ENCODE assay signal across 8 cellular contexts in the genomic region with DNA sequence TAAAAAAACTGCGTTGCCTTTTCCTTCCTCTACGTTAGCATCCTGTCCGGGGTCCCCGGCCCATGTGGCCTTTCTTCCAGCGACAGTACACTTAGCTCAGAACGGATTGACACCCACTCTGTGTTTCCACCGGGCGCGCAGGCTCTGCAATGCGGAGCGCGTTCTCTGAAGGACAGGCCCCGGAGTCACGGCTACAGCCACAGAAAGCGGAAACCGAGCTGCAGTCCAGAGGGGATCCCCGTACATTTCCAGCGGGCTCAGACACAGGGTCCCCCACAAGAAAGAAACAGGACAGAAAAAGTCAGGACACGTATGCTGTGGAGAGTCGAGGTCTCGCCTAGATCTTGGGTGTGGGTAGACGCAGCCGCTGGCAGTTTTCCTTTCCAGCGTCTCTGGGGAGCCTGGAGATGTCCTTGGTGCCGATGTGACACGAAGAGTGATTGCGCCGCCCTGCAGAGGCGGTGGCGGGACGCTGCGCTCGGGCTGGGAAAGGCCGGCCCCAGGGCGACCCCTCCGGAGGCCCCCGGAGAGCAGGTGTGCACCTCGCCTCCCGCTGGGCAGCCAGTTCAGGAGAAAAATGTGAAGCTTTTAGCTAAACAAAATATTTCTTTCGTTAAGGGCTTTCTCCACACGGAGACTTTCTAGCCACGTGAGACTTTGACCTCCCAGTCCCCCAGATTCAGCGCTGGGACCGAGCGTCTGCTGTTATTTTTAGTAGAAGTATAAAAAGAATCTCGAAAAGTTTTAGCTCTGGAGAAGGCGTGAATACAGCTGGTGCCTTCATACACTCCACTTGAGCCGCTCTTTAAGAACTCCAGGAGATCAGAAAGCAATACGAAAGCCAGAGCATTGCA. TPM values are rescaled to one million over a fixed set of nuclear protein-coding genes. Genes with fewer than 3 reads are reported as not detected.
DNase-seq lines count a peak whose midpoint lies in the region; ATAC-seq, FAIRE-seq and TF ChIP-seq lines count a peak whose summit lies in the region.

No MANE protein-coding gene starts in this region.

- no peaks in the 10 kb centered on the region for H3K9me1 ChIP-seq in keratinocyte (ENCODE audit: control insufficient read depth, extremely low read depth, insufficient read depth, low read length)

- POLR2A ChIA-PET in GM12878 (lab: Charles Lee) = interaction anchor here (1.0 to 4.4 kb wide), 9 partner anchors 9 to 55 kb away, joined by 3 to 32 read pairs (median 5); no protein-coding TSS in a partner anchor

- dilution Hi-C loops in keratinocyte (cut with MboI; ENCODE audit: extremely low pct_ligation_motif_present, low sequenced_read_pairs) = no loop called here

- H3K27me3 ChIP-seq in BLaER1 = peaks cover 49% of the 10 kb centered on the region
- H3K27me3 ChIP-seq in GM12878 (replicated peaks in 1 of 2; ENCODE audit: control insufficient read depth in 2 of 2, insufficient read depth in 2 of 2, low read length in 1 of 2) = no peaks in the 10 kb centered on the region
- H3K27me3 ChIP-seq in keratinocyte (ENCODE audit: control insufficient read depth, extremely low read depth, insufficient read depth, low read length) = peaks cover 4% of the 10 kb centered on the region

- peaks cover 90% of the 10 kb centered on the region for H3K4me1 ChIP-seq in BLaER1
- peaks cover 21% of the 10 kb centered on the region for H3K4me1 ChIP-seq in GM12878 (ENCODE audit: control insufficient read depth, insufficient read depth, low read length)
- peaks cover 30% of the 10 kb centered on the region for H3K4me1 ChIP-seq in keratinocyte (ENCODE audit: control insufficient read depth, extremely low read depth, insufficient read depth, low read length)

- TF ChIP-seq EP300 in GM12878 (IDR thresholded peaks at IDR 0.05; ENCODE audit: borderline replicate concordance in 1 of 2, control insufficient read depth in 1 of 2, low read depth in 2 of 2, low read length in 2 of 2) = no peak

- no peaks in the 10 kb centered on the region for H3K9me3 ChIP-seq in BLaER1
- H3K9me3 ChIP-seq in GM12878 (replicated peaks; ENCODE audit: control insufficient read depth, insufficient read depth, low read length) = no peaks in the 10 kb centered on the region
- no peaks in the 10 kb centered on the region for H3K9me3 ChIP-seq in keratinocyte (ENCODE audit: control insufficient read depth, low read depth, low read length)

- DNase-seq in NCI-H69 (lab: John Stamatoyannopoulos, UW) = peak; percentile 35
- DNase-seq in GM12878 (ENCODE audit: low read depth, low spot score) = no peak
- DNase-seq in keratinocyte (ENCODE audit: low read depth, low spot score) = no peak
- peak; percentile 12 to 37 for DNase-seq in stimulated activated CD4-positive, alpha-beta T cell treated with anti-CD3 and anti-CD28 coated beads, Interleukin-2, amount 100 ng/mL, for 48 hours
- DNase-seq in SIG-M5 (lab: John Stamatoyannopoulos, UW) = no peak
- DNase-seq in effector CD8-positive, alpha-beta T cell (lab: John Stamatoyannopoulos, UW) = no peak

- H4K20me1 ChIP-seq in BLaER1 = no peaks in the 10 kb centered on the region; the same call in 1 of the 2 replicates
- no peaks in the 10 kb centered on the region for H4K20me1 ChIP-seq in GM12878 (ENCODE audit: control insufficient read depth, insufficient read depth)
- H4K20me1 ChIP-seq in keratinocyte (ENCODE audit: control insufficient read depth, extremely low read depth, insufficient read depth, low read length) = no peaks in the 10 kb centered on the region

- peak; percentile 29; the same call in 1 of the 2 replicates for TF ChIP-seq RAD21 in GM12878 (IDR thresholded peaks at IDR 0.05; ENCODE audit: insufficient read depth, low read depth, low read length)

- H3K79me2 ChIP-seq in GM12878 (ENCODE audit: control insufficient read depth, insufficient read depth, low read length) = peaks cover 22% of the 10 kb centered on the region
- no peaks in the 10 kb centered on the region for H3K79me2 ChIP-seq in keratinocyte (ENCODE audit: control insufficient read depth, insufficient read depth, low read length)

- TF ChIP-seq POLR2A in GM12878 (IDR thresholded peaks at IDR 0.05; ENCODE audit: low read depth, low read length) = peak; percentile 59

- 2% methylated on average over 49 of the region's 49 CpGs for WGBS in GM12878 (ENCODE audit: insufficient coverage, insufficient replicate concordance, low lambda C conversion rate, missing lambda C conversion rate)

- H3K36me3 ChIP-seq in BLaER1 = no peaks in the 10 kb centered on the region
- no peaks in the 10 kb centered on the region; a peak in 1 of 4 replicates for H3K36me3 ChIP-seq in GM12878 (ENCODE audit: control insufficient read depth in 2 of 2, insufficient read depth in 2 of 2, low read length in 1 of 2)
- H3K36me3 ChIP-seq in keratinocyte (ENCODE audit: control insufficient read depth in 2 of 2, extremely low read depth in 1 of 2, insufficient read depth in 2 of 2, low read length in 2 of 2) = no peaks in the 10 kb centered on the region

- RAD21 ChIA-PET in GM12878 (lab: Charles Lee; ENCODE audit: unreplicated experiment) = interaction anchor here (1.4 to 6.7 kb wide), 12 partner anchors 11 to 492 kb away, joined by 3 to 275 read pairs (median 30); no protein-coding TSS in a partner anchor

- intact Hi-C loops in GM12878 (cut with micrococcal nuclease; ENCODE audit: unreplicated experiment) = loop anchor here (2.0 kb wide), 1 partner anchor 15 kb away; no protein-coding TSS in a partner anchor

- CTCF ChIA-PET in GM12878 (lab: Yijun Ruan, JAX) = interaction anchor here (1.2 to 5.0 kb wide), 13 partner anchors 9 to 517 kb away, joined by 3 to 300 read pairs (median 11); no protein-coding TSS in a partner anchor

- H3K9ac ChIP-seq in BLaER1 = 0 out of 2 replicates have a peak overlapping the region, but pooled peaks have one; percentile 28
- peak overlapping the region; percentile 56 for H3K9ac ChIP-seq in GM12878 (ENCODE audit: control insufficient read depth, insufficient read depth, low read length)
- H3K9ac ChIP-seq in keratinocyte (ENCODE audit: control insufficient read depth, extremely low read depth, insufficient read depth, low read length) = peak overlapping the region; percentile 66

- H3K4me2 ChIP-seq in BLaER1 = peak overlapping the region; percentile 99
- peak overlapping the region; percentile 83 for H3K4me2 ChIP-seq in GM12878 (ENCODE audit: control insufficient read depth, insufficient read depth)
- H3K4me2 ChIP-seq in keratinocyte (ENCODE audit: control insufficient read depth, extremely low read depth, insufficient read depth, low read depth, low read length) = peak overlapping the region; percentile 85

- H3K4me3 ChIP-seq in BLaER1 = peak overlapping the region; percentile 62
- H3K4me3 ChIP-seq in GM12878 = peak overlapping the region; percentile 54; the same call in 1 of the 2 replicates
- H3K4me3 ChIP-seq in keratinocyte (ENCODE audit: control insufficient read depth in 2 of 3, extremely low read depth in 1 of 3, insufficient read depth in 2 of 3, low read depth in 1 of 3, low read length in 3 of 3) = peak overlapping the region; percentile 23 to 75 (median 57)

- ATAC-seq in GM19372 (IDR thresholded peaks at IDR 0.05; ENCODE audit: low read depth, unreplicated experiment) = peak; percentile 39
- peak; percentile 35 for ATAC-seq in GM12878

- FAIRE-seq in GM12878 (lab: Jason Lieb, UNC) (no peak), keratinocyte (lab: Jason Lieb, UNC) (peak; percentile 32)

- in situ Hi-C loops in GM12878 (cut with MboI) = loop anchor here (5.0 kb wide), 1 partner anchor 51 kb away; no protein-coding TSS in a partner anchor

- no TSS peak for BruUV-seq in GM12878 (replicated peaks; lab: Mats Ljungman, UMichigan)

- SMC1A ChIA-PET in GM12878 (lab: Charles Lee; ENCODE audit: uncharacterized antibody, unreplicated experiment) = interaction anchor here (1.2 to 5.6 kb wide), 12 partner anchors 11 to 517 kb away, joined by 3 to 230 read pairs (median 22); a partner anchor contains a TSS

- H2AFZ ChIP-seq in GM12878 (ENCODE audit: control insufficient read depth, low read depth, low read length) (peak overlapping the region; percentile 72), keratinocyte (ENCODE audit: control insufficient read depth, low read length) (peak overlapping the region; percentile 93)

- H3K27ac ChIP-seq in BLaER1 (no peak overlapping the region; the same call in 1 of the 2 replicates), GM12878 (ENCODE audit: control insufficient read depth, insufficient read depth) (peak overlapping the region; percentile 71), keratinocyte (ENCODE audit: control insufficient read depth, insufficient read depth, low read length) (peak overlapping the region; percentile 39)

- TF ChIP-seq CTCF in GM12878 (IDR thresholded peaks at IDR 0.05 in 2 of 3, conservative IDR thresholded peaks at IDR 0.05 in 1 of 3; ENCODE audit: control insufficient read depth in 2 of 3, extremely low read depth in 1 of 3, insufficient read depth in 1 of 3, low read depth in 3 of 3, low read length in 3 of 3) (peak; percentile 16 to 33 (median 20); a peak in 4 of 6 replicates), keratinocyte (optimal IDR thresholded peaks at IDR 0.05 in 1 of 3, IDR thresholded peaks at IDR 0.05 in 1 of 3, conservative IDR thresholded peaks at IDR 0.05 in 1 of 3; ENCODE audit: extremely low read depth in 1 of 3, insufficient read depth in 2 of 3, low read length in 3 of 3) (peak in 1 of 3 experiments; percentile 10)

RNA-seq across cellular contexts. Expression of a gene that starts 1.3 kb away (rescaled TPM):
- total RNA-seq in GM12878 (2013; cell fraction: nucleolus; rRNA removed) = 179 and 190 TPM in 2 replicates
- total RNA-seq in GM12878 (2014; rRNA removed) (6.7 and 10.0 TPM in 2 replicates), GM12878 (2014; rRNA removed; fragmentation: Illumina TruSeq; extraction: Trizol) (3.0 and 4.8 TPM in 2 replicates), GM12878 (2021) (7.0 and 7.4 TPM in 2 replicates)
- 13.1 TPM for polyA plus RNA-seq in GM12878 (2011; ENCODE audit: low read depth)
- polyA plus RNA-seq in GM12878 (2011; rRNA removed) (79.2 and 154 TPM in 2 replicates), GM12878 (2014; fragmentation: Illumina TruSeq; extraction: Trizol) (8.4 and 11.1 TPM in 2 replicates), GM12878 (2014; fragmentation: Nextera tagmentation; extraction: Ambion mirVana) (1 to 10 TPM; 3.1 to 3.8 TPM), GM12878 (2014; rRNA removed) (7.7 and 9.5 TPM in 2 replicates), GM12878 (2016; fragmentation: Nextera tagmentation; extraction: Ambion mirVana) (1 to 10 TPM; 6.1 to 6.2 TPM), keratinocyte (15.5 to 129 TPM (median 29.4 TPM) in 3 replicates)
- 198 and 252 TPM in 2 replicates for polyA plus RNA-seq in GM12878 (2011; cell fraction: cytosol; rRNA removed)
- 175 and 259 TPM in 2 replicates for polyA plus RNA-seq in GM12878 (2011; cell fraction: nucleus; rRNA removed)
- 12.5 and 14.4 TPM in 2 replicates for polyA plus RNA-seq in GM12878 (2012)
- polyA minus RNA-seq in GM12878 (2011; rRNA and poly(A)+ RNA removed) = 349 and 417 TPM in 2 replicates
- 24.4 and 33.4 TPM in 2 replicates for polyA minus RNA-seq in GM12878 (2011; cell fraction: cytosol; rRNA and poly(A)+ RNA removed)
- 62.5 and 74.1 TPM in 2 replicates for polyA minus RNA-seq in GM12878 (2011; cell fraction: nucleus; rRNA and poly(A)+ RNA removed)
- polyA plus RNA-seq in keratinocyte (2011; ENCODE audit: low read depth) = 3.0 TPM
- polyA plus RNA-seq in keratinocyte (2011; cell fraction: cytosol; rRNA removed) = 6.7 and 9.9 TPM in 2 replicates
- polyA plus RNA-seq in keratinocyte (2011; cell fraction: nucleus; rRNA removed) = 81.1 and 119 TPM in 2 replicates
- 4.9 and 19.7 TPM in 2 replicates for polyA plus RNA-seq in keratinocyte (2012; ENCODE audit: low replicate concordance)
- polyA minus RNA-seq in keratinocyte = 22.3 to 233 TPM (median 39.3 TPM) in 3 replicates
- polyA minus RNA-seq in keratinocyte (2011; cell fraction: cytosol; rRNA and poly(A)+ RNA removed) = 11.5 TPM
- 39.9 and 52.7 TPM in 2 replicates for polyA minus RNA-seq in keratinocyte (2011; cell fraction: nucleus; rRNA and poly(A)+ RNA removed)

Comparison
In these comparisons a context has a peak if more than half of its experiments do, and no peak if none do; other contexts are left out.
1. DNase-seq: peak in NCI-H69 (single experiment) and stimulated activated CD4-positive, alpha-beta T cell treated with anti-CD3 and anti-CD28 coated beads, Interleukin-2, amount 100 ng/mL, for 48 hours (2 of 2); none in GM12878 (single experiment), keratinocyte (single experiment), SIG-M5 (single experiment) and effector CD8-positive, alpha-beta T cell (single experiment).
2. Peak in every context shown above with its lines, with median percentiles within 50 percentile points of each other: H3K4me2 ChIP-seq, H3K4me3 ChIP-seq and H3K9ac ChIP-seq.